17 cellular contexts compared by ENCODE assay signal in the genomic region with DNA sequence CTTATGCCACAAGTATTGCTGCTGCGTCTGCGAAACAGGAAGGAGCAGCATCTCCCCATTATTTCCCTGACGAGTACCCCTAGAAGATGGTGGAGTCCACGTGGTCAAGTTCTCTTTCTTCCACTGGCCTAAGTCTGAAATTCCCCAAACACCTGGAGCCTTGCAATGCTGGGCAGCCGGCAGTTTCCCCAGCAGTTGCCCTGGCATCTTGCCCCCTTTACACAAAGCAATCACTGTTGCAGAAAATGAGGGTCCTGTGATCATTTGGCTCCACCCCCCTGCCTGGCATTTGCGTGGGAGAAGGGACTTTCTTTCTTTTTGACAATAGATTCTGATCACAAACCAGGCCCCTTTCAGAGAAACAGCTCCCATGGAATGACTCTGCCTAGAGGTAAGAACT. TPM values are rescaled to one million over a fixed set of nuclear protein-coding genes. Genes with fewer than 3 reads are reported as not detected.
DNase-seq lines count a peak whose midpoint lies in the region; ATAC-seq and TF ChIP-seq lines count a peak whose summit lies in the region.
"Had no signal": no experiment of that assay in that cellular context is flagged by ENCODE, and none has a peak within 500 bp of the region (broad histone marks: within the 10 kb centered on the region; RNA-seq: fewer than 3 reads in every experiment).

No MANE protein-coding gene starts in this region.

- no peaks in the 10 kb centered on the region for H3K27me3 Mint-ChIP-seq in CD4-positive, alpha-beta memory T cell
- H3K27me3 Mint-ChIP-seq in IgD-negative memory B cell: no peaks in the 10 kb centered on the region
- no peaks in the 10 kb centered on the region for H3K27me3 Mint-ChIP-seq in dendritic cell treated with granulocyte-macrophage colony-stimulating factor and Interleukin-4, amounts not matched to agents 40 ng/mL and 50 ng/mL, for 4 days
- H3K27me3 Mint-ChIP-seq: stimulated activated naive CD8-positive, alpha-beta T cell treated with anti-CD3 and anti-CD28 coated beads, Interleukin-15, amount 100 ng/mL, for 72 hours had no signal

- 58% methylated on average over 6 of the region's 6 CpGs for WGBS in body of pancreas, 2 donors
- WGBS in psoas muscle, 3 donors: 68 to 86% (median 69%) methylated on average over 6 of the region's 6 CpGs

- TF ChIP-seq CTCF in body of pancreas (IDR thresholded peaks at IDR 0.05): no peak
- no peak for TF ChIP-seq CTCF in psoas muscle (IDR thresholded peaks at IDR 0.05)

- H3K36me3 ChIP-seq in CD4-positive, alpha-beta memory T cell (ENCODE audit: insufficient read depth, low read length): no peaks in the 10 kb centered on the region
- H3K36me3 ChIP-seq in body of pancreas (replicated peaks in 1 of 2; ENCODE audit: insufficient read depth in 1 of 2, low read depth in 2 of 2) (no peaks in the 10 kb centered on the region), psoas muscle (ENCODE audit: insufficient read depth in 1 of 2, low read depth in 1 of 2) (no peaks in the 10 kb centered on the region)

- H3K27ac Mint-ChIP-seq in CD4-positive, alpha-beta memory T cell: peak overlapping the region in 5 of 7 donors; percentile 47 to 91 (median 64)
- peak overlapping the region in 2 of 3 donors; percentile 28 to 76 for H3K27ac Mint-ChIP-seq in IgD-negative memory B cell
- H3K27ac Mint-ChIP-seq in dendritic cell treated with granulocyte-macrophage colony-stimulating factor and Interleukin-4, amounts not matched to agents 40 ng/mL and 50 ng/mL, for 4 days: peak overlapping the region; percentile 89
- H3K27ac Mint-ChIP-seq: stimulated activated naive CD8-positive, alpha-beta T cell treated with anti-CD3 and anti-CD28 coated beads, Interleukin-15, amount 100 ng/mL, for 72 hours had no signal

- no peaks in the 10 kb centered on the region for H3K36me3 Mint-ChIP-seq in CD4-positive, alpha-beta memory T cell
- peaks cover 3% of the 10 kb centered on the region for H3K36me3 Mint-ChIP-seq in IgD-negative memory B cell
- H3K36me3 Mint-ChIP-seq in dendritic cell treated with granulocyte-macrophage colony-stimulating factor and Interleukin-4, amounts not matched to agents 40 ng/mL and 50 ng/mL, for 4 days (ENCODE audit: low read depth): no peaks in the 10 kb centered on the region

- no peak for ATAC-seq in body of pancreas
- ATAC-seq in psoas muscle: no peak
- ATAC-seq: SK-N-SH treated with all-trans-retinoic acid at 6 μM for 48 hours; stimulated activated naive CD8-positive, alpha-beta T cell treated with anti-CD3 and anti-CD28 coated beads, Interleukin-15, amount 100 ng/mL, for 72 hours had no signal

- no peak for DNase-seq in CD4-positive, alpha-beta memory T cell
- DNase-seq in occipital lobe (lab: John Stamatoyannopoulos, UW) (peak; percentile 17), RKO (ENCODE audit: low spot score) (no peak), body of pancreas (no peak), psoas muscle (no peak)
- no peak for DNase-seq in activated CD4-positive, alpha-beta T cell treated with anti-CD3 and anti-CD28 coated beads for 1 hour
- DNase-seq: activated CD4-positive, CD25-positive, alpha-beta regulatory T cell treated with anti-CD3 and anti-CD28 coated beads, Interleukin-2, amount 50 U/mL, for 72 hours; activated gamma-delta T cell treated with Interleukin-2 at 50 U/mL for 16 hours; Caco-2; GM23248; kidney glomerular epithelial cell; NCI-H1417; stimulated activated CD4-positive, alpha-beta T cell treated with anti-CD3 and anti-CD28 coated beads, Interleukin-4, amount 100 ng/mL, for 24 hours had no signal

- no peaks in the 10 kb centered on the region for H3K9me3 Mint-ChIP-seq in CD4-positive, alpha-beta memory T cell
- H3K9me3 Mint-ChIP-seq in IgD-negative memory B cell: peaks cover 0 to 1% (median 0%) of the 10 kb centered on the region in 3 donors
- H3K9me3 Mint-ChIP-seq in dendritic cell treated with granulocyte-macrophage colony-stimulating factor and Interleukin-4, amounts not matched to agents 40 ng/mL and 50 ng/mL, for 4 days: no peaks in the 10 kb centered on the region
- H3K9me3 Mint-ChIP-seq: stimulated activated naive CD8-positive, alpha-beta T cell treated with anti-CD3 and anti-CD28 coated beads, Interleukin-15, amount 100 ng/mL, for 72 hours had no signal

- H3K4me1 ChIP-seq in CD4-positive, alpha-beta memory T cell (ENCODE audit: insufficient read depth, low read length): peaks cover 22% of the 10 kb centered on the region
- H3K4me1 ChIP-seq in body of pancreas (peaks cover 7% of the 10 kb centered on the region), psoas muscle (peaks cover 32% of the 10 kb centered on the region)
- H3K4me1 ChIP-seq: Caco-2 had no signal

- no peaks in the 10 kb centered on the region for H3K27me3 ChIP-seq in CD4-positive, alpha-beta memory T cell (ENCODE audit: insufficient read depth, low read length)
- H3K27me3 ChIP-seq in body of pancreas (no peaks in the 10 kb centered on the region), psoas muscle (ENCODE audit: insufficient read depth in 3 of 3, low read length in 2 of 3) (no peaks in the 10 kb centered on the region)

- no peaks in the 10 kb centered on the region for H3K9me3 ChIP-seq in CD4-positive, alpha-beta memory T cell (ENCODE audit: control insufficient read depth in 1 of 2, low read length in 2 of 2)
- H3K9me3 ChIP-seq in body of pancreas (no peaks in the 10 kb centered on the region), psoas muscle (no peaks in the 10 kb centered on the region)
- H3K9me3 ChIP-seq: Caco-2 had no signal

- intact Hi-C loops in CD4-positive, alpha-beta memory T cell (cut with micrococcal nuclease): no loop called here
- intact Hi-C loops in dendritic cell treated with granulocyte-macrophage colony-stimulating factor and Interleukin-4, amounts not matched to agents 40 ng/mL and 50 ng/mL, for 4 days (cut with micrococcal nuclease): no loop called here
- intact Hi-C loops in body of pancreas (cut with DNase I): no loop called here
- intact Hi-C loops in psoas muscle (cut with DNase I): loop anchor here in 1 of 2 donors (5.0 kb wide), 1 partner anchor 92 kb away; a partner anchor contains a TSS

- TF ChIP-seq POLR2A in body of pancreas (IDR thresholded peaks at IDR 0.05): no peak

- no peak overlapping the region for H3K27ac ChIP-seq in CD4-positive, alpha-beta memory T cell (ENCODE audit: low read depth, low read length)
- peak overlapping the region in 1 of 4 donors; percentile 66 for H3K27ac ChIP-seq in body of pancreas
- H3K27ac ChIP-seq in psoas muscle: no peak overlapping the region
- H3K27ac ChIP-seq: GM23248 had no signal

- CTCF ChIA-PET in CD4-positive, alpha-beta memory T cell (lab: Charles Lee; ENCODE audit: partially characterized antibody): interaction anchor here (1.8 kb wide), 1 partner anchor 153 kb away, joined by 4 read pairs; no protein-coding TSS in a partner anchor

- peaks cover 22 to 36% (median 29%) of the 10 kb centered on the region in 4 donors for H3K4me1 Mint-ChIP-seq in CD4-positive, alpha-beta memory T cell
- H3K4me1 Mint-ChIP-seq in IgD-negative memory B cell: peaks cover 9 to 24% (median 19%) of the 10 kb centered on the region in 3 donors
- peaks cover 65% of the 10 kb centered on the region for H3K4me1 Mint-ChIP-seq in dendritic cell treated with granulocyte-macrophage colony-stimulating factor and Interleukin-4, amounts not matched to agents 40 ng/mL and 50 ng/mL, for 4 days (ENCODE audit: low read depth)

- POLR2A ChIA-PET in CD4-positive, alpha-beta memory T cell (lab: Charles Lee; ENCODE audit: partially characterized antibody): interaction anchor here (0.7 to 1.4 kb wide), 2 partner anchors 75 to 179 kb away, joined by 3 to 7 read pairs; no protein-coding TSS in a partner anchor

- H3K4me3 ChIP-seq in CD4-positive, alpha-beta memory T cell (ENCODE audit: low read length in 2 of 2): no peak overlapping the region
- H3K4me3 ChIP-seq in body of pancreas: no peak overlapping the region
- no peak overlapping the region for H3K4me3 ChIP-seq in psoas muscle

- H3K4me3 Mint-ChIP-seq in CD4-positive, alpha-beta memory T cell: peak overlapping the region in 7 of 8 donors; percentile 34 to 87 (median 49)
- peak overlapping the region; percentile 14 to 95 (median 48) for H3K4me3 Mint-ChIP-seq in IgD-negative memory B cell
- no peak overlapping the region for H3K4me3 Mint-ChIP-seq in dendritic cell treated with granulocyte-macrophage colony-stimulating factor and Interleukin-4, amounts not matched to agents 40 ng/mL and 50 ng/mL, for 4 days

RNA-seq across cellular contexts. Expression of a gene that starts 57.0 kb away (rescaled TPM):
- 1 to 10 TPM; 4.1 to 4.3 TPM for total RNA-seq in CD4-positive, alpha-beta memory T cell
- 100 to 1,000 TPM; 162 to 519 TPM for polyA plus RNA-seq in CD4-positive, alpha-beta memory T cell
- polyA plus RNA-seq in IgD-negative memory B cell: 487 TPM
- 51.2 TPM for total RNA-seq in occipital lobe
- 1,000 to 10,000 TPM in 1 of 2 donors, 100 to 1,000 TPM in 1; 412 to 1,093 TPM for total RNA-seq in body of pancreas
- 100 to 1,000 TPM in 2 of 4 donors, 10 to 100 TPM in 2; 20.7 to 279 (median 95.1) TPM for total RNA-seq in psoas muscle
- 10 to 100 TPM; 15.5 to 51.0 (median 33.8) TPM for polyA plus RNA-seq in psoas muscle
